ENCODE assay signal across 31 cellular contexts in genomic region chr2:9484533-9484932, GRCh38. TPM values are rescaled to one million over a fixed set of nuclear protein-coding genes. Genes with fewer than 3 reads are reported as not detected.
DNase-seq lines count a peak whose midpoint lies in the region; FAIRE-seq and TF ChIP-seq lines count a peak whose summit lies in the region.
"Had no signal": no experiment of that assay in that cellular context is flagged by ENCODE, and none has a peak within 500 bp of the region (broad histone marks: within the 10 kb centered on the region; RNA-seq: fewer than 3 reads in every experiment).

No MANE protein-coding gene starts in this region.

- peak; percentile 36 for DNase-seq in AG09319 (ENCODE audit: extremely low read depth, low read depth)
- DNase-seq in HCEC 1CT, result peak; percentile 30
- DNase-seq in astrocyte (ENCODE audit: low read depth), result peak; percentile 53
- peak; percentile 19 for DNase-seq in hepatic stellate cell (ENCODE audit: low spot score)
- DNase-seq in spleen, result no peak
- DNase-seq in UCSD-AML1 (lab: John Stamatoyannopoulos, UW; ENCODE audit: unreplicated experiment), result no peak
- no peak for DNase-seq in breast epithelium (ENCODE audit: low spot score in 2 of 2)
- DNase-seq in KBM-7, result no peak
- DNase-seq: ACHN; activated CD4-positive, alpha-beta T cell treated with anti-CD3 and anti-CD28 coated beads, Interleukin-2, amount 50 U/mL, for 48 hours; activated CD8-positive, alpha-beta memory T cell treated with anti-CD3 and anti-CD28 coated beads, Interleukin-2, amount 50 U/mL, for 4 hours; activated naive CD8-positive, alpha-beta T cell treated with anti-CD3 and anti-CD28 coated beads for 36 hours; cerebellar nuclear complex; dorsolateral prefrontal cortex; EL; foreskin keratinocyte; heart left ventricle; kidney glomerular epithelial cell; lower lobe of right lung; natural killer cell; NCI-H1105; NCI-H1930; NCI-H526; T-cell had no signal

- H3K27me3 ChIP-seq in astrocyte (ENCODE audit: insufficient read depth, low read length), result no peaks in the 10 kb centered on the region
- no peaks in the 10 kb centered on the region for H3K27me3 ChIP-seq in spleen (replicated peaks in 1 of 7)
- no peaks in the 10 kb centered on the region for H3K27me3 ChIP-seq in breast epithelium
- H3K27me3 ChIP-seq: dorsolateral prefrontal cortex, foreskin keratinocyte, heart left ventricle, SJSA1 had no signal

- no peak overlapping the region for H3K27ac Mint-ChIP-seq in astrocyte (ENCODE audit: unreplicated experiment)
- H3K27ac Mint-ChIP-seq: activated naive CD8-positive, alpha-beta T cell treated with anti-CD3 and anti-CD28 coated beads for 36 hours; activated T-helper 2 cell treated with anti-CD3 and anti-CD28 coated beads, Interferon-gamma antibody, Interleukin-2, Interleukin-4, amounts not matched to agents 10 μg/mL and 5 μg/mL and 100 μg/mL, durations not matched to agents 14 hours and 24 hours and 36 hours; T-cell; type B pancreatic cell had no signal

- in situ Hi-C loops in KBM-7 (cut with MboI; ENCODE audit: low pct_unique_long_range_greater_than_20kb, low sequenced_read_pairs), result no loop called here

- H2AFZ ChIP-seq in astrocyte (ENCODE audit: low read depth, low read length), result no peak overlapping the region

- TF ChIP-seq CTCF in AG09319 (IDR thresholded peaks at IDR 0.05; ENCODE audit: low read depth, low read length), result no peak
- TF ChIP-seq CTCF in astrocyte (IDR thresholded peaks at IDR 0.05; ENCODE audit: insufficient read depth, low read depth, low read length), result no peak
- TF ChIP-seq CTCF in spleen (IDR thresholded peaks at IDR 0.05 in 8 of 11, conservative IDR thresholded peaks at IDR 0.05 in 3 of 11), result no peak
- TF ChIP-seq CTCF in breast epithelium (IDR thresholded peaks at IDR 0.05), result no peak

- H3K27ac ChIP-seq in astrocyte (ENCODE audit: low read depth, low read length) (no peak overlapping the region), spleen (no peak overlapping the region), breast epithelium (no peak overlapping the region)
- H3K27ac ChIP-seq: foreskin keratinocyte, heart left ventricle, lower lobe of right lung, SJSA1, skin epidermis had no signal

- no peaks in the 10 kb centered on the region for H3K9me3 Mint-ChIP-seq in astrocyte (ENCODE audit: unreplicated experiment)
- H3K9me3 Mint-ChIP-seq: activated naive CD8-positive, alpha-beta T cell treated with anti-CD3 and anti-CD28 coated beads for 36 hours; activated T-helper 2 cell treated with anti-CD3 and anti-CD28 coated beads, Interferon-gamma antibody, Interleukin-2, Interleukin-4, amounts not matched to agents 10 μg/mL and 5 μg/mL and 100 μg/mL, durations not matched to agents 14 hours and 24 hours and 36 hours; natural killer cell; T-cell; type B pancreatic cell had no signal

- intact Hi-C loops in spleen (cut with DNase I; ENCODE audit: low total_unique reads), result no loop called here
- intact Hi-C loops in breast epithelium (cut with DNase I; ENCODE audit: low total_unique reads), result no loop called here

- H4K20me1 ChIP-seq in astrocyte (ENCODE audit: insufficient read depth, low read length), result peaks cover 57% of the 10 kb centered on the region

- H3K4me1 Mint-ChIP-seq in astrocyte (ENCODE audit: low read depth, unreplicated experiment), result peaks cover 23% of the 10 kb centered on the region
- H3K4me1 Mint-ChIP-seq: natural killer cell had no signal

- H3K79me2 ChIP-seq in astrocyte (ENCODE audit: insufficient read depth, low read length), result peaks cover 8% of the 10 kb centered on the region

- WGBS in spleen, 5 donors, result 86 to 94% (median 91%) methylated on average over 5 of the region's 5 CpGs

- no peak overlapping the region for H3K4me2 ChIP-seq in astrocyte (ENCODE audit: low read length)

- H3K4me3 ChIP-seq in astrocyte (ENCODE audit: insufficient read depth, low read depth, low read length) (no peak overlapping the region), spleen (no peak overlapping the region), breast epithelium (no peak overlapping the region)
- H3K4me3 ChIP-seq: dorsolateral prefrontal cortex, heart left ventricle, lower lobe of right lung, SJSA1, skin epidermis had no signal

- H3K4me1 ChIP-seq in astrocyte (ENCODE audit: insufficient read depth, low read length) (peaks cover 18% of the 10 kb centered on the region), spleen (peaks cover 0 to 8% (median 2%) of the 10 kb centered on the region in 6 donors), breast epithelium (no peaks in the 10 kb centered on the region)
- H3K4me1 ChIP-seq: foreskin keratinocyte, heart left ventricle, lower lobe of right lung had no signal

- no peak overlapping the region for H3K9ac ChIP-seq in astrocyte (ENCODE audit: low read length)

- no peak for FAIRE-seq in astrocyte (lab: Jason Lieb, UNC)
- FAIRE-seq: endothelial cell of umbilical vein, GM12891, RCC 7860 had no signal

- peaks cover 16% of the 10 kb centered on the region for H3K36me3 Mint-ChIP-seq in astrocyte (ENCODE audit: low read depth, unreplicated experiment)
- H3K36me3 Mint-ChIP-seq: natural killer cell had no signal

- no peak overlapping the region for H3K4me3 Mint-ChIP-seq in astrocyte (ENCODE audit: unreplicated experiment)
- H3K4me3 Mint-ChIP-seq: activated naive CD8-positive, alpha-beta T cell treated with anti-CD3 and anti-CD28 coated beads for 36 hours; natural killer cell; T-cell; type B pancreatic cell had no signal

- H3K9me3 ChIP-seq in astrocyte (ENCODE audit: insufficient read depth, low read depth, low read length) (no peaks in the 10 kb centered on the region), spleen (no peaks in the 10 kb centered on the region), breast epithelium (no peaks in the 10 kb centered on the region)
- H3K9me3 ChIP-seq: heart left ventricle, lower lobe of right lung, SJSA1 had no signal

- no peak for TF ChIP-seq POLR2A in spleen (IDR thresholded peaks at IDR 0.05)
- no peak for TF ChIP-seq POLR2A in breast epithelium (IDR thresholded peaks at IDR 0.05)

- no peaks in the 10 kb centered on the region for H3K27me3 Mint-ChIP-seq in astrocyte (ENCODE audit: low read depth, unreplicated experiment)
- H3K27me3 Mint-ChIP-seq: activated naive CD8-positive, alpha-beta T cell treated with anti-CD3 and anti-CD28 coated beads for 36 hours; T-cell; type B pancreatic cell had no signal

- H3K36me3 ChIP-seq in astrocyte (ENCODE audit: insufficient read depth, low read length), result peaks cover 42% of the 10 kb centered on the region
- peaks cover 0 to 100% (median 90%) of the 10 kb centered on the region in 6 donors for H3K36me3 ChIP-seq in spleen
- peaks cover 7% of the 10 kb centered on the region for H3K36me3 ChIP-seq in breast epithelium

RNA-seq across cellular contexts. Expression of gene IAH1, which starts 10.2 kb away (rescaled TPM):
- total RNA-seq in astrocyte, result 31.1 and 31.4 TPM in 2 replicates
- 10 to 100 TPM; 29.7 to 43.7 (median 37.6) TPM for total RNA-seq in spleen
- polyA plus RNA-seq in spleen, result 10 to 100 TPM; 53.8 to 76.5 (median 55.8) TPM
- total RNA-seq in breast epithelium, result 10 to 100 TPM; 39.5 to 84.7 (median 54.7) TPM

Comparison
In these comparisons a context has a peak if more than half of its experiments do, and no peak if none do; other contexts are left out.
1. DNase-seq: peak in AG09319 (single experiment), HCEC 1CT (single experiment), astrocyte (single experiment) and hepatic stellate cell (single experiment); none in spleen (single experiment), UCSD-AML1 (single experiment), breast epithelium (0 of 2) and KBM-7 (single experiment).